11 cellular contexts compared by ENCODE assay signal in the genomic region with DNA sequence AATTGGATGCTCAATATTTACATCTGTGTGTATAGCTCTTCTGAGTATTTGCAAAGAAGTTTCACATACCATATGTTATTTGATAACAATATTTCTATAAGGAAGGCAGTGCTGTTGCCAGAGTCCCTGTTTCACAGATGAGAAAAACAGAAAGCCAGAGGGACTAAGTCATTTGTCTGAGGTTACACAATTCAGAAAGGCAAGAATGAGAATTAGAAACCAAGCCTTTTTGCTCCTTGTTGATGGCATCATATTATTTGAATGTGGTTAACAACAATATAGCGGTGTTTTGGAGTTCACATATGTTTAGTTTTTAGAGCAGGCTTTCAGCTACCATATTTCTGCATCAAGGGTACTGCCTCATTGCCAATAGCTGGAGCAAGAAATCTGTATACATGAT.
"Had no signal": no experiment of that assay in that cellular context is flagged by ENCODE, and none has a peak within 500 bp of the region (broad histone marks: within the 10 kb centered on the region; RNA-seq: fewer than 3 reads in every experiment).

No MANE protein-coding gene starts in this region.

- H3K4me3 ChIP-seq: GM23248, HAP-1, K562 had no signal

- H3K9me3 ChIP-seq: HAP-1 had no signal

- ATAC-seq: HCT116, K562 had no signal

- FAIRE-seq: HTR-8/SVneo, K562 had no signal

- H3K36me3 ChIP-seq: HAP-1 had no signal

- DNase-seq: GM23248, GOT3, H7, HFFc6, IMR-90, Kasumi-1, KG1 had no signal

- H2AFZ ChIP-seq: GM23248 had no signal

- H3K4me3 Mint-ChIP-seq: HFFc6 had no signal

- H3K27ac ChIP-seq: GM23248 had no signal

- H3K27ac Mint-ChIP-seq: HFFc6 had no signal

- H3K9ac ChIP-seq: GM23248 had no signal
